Comparison of ENCODE assay signal across 15 cellular contexts in the genomic region with DNA sequence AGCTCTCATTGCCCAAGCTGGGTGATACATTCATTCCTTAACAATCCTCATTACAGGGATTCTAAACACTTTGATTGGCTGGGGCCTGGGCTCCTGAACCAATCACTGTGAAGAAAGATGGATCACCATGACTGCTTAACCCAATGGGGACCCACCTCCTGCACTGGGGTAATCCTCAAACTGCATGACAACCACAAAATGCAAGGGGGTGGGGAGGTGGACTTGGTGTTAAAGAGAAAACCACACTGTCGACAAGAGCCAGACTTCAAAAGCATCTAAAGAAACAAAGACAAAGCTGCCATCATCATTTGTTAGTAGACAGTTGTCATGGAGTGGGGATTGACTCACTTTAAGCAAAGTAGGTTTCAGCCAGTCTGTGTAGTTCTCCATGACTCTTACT.
DNase-seq lines count a peak whose midpoint lies in the region; ATAC-seq and TF ChIP-seq lines count a peak whose summit lies in the region.
"Had no signal": no experiment of that assay in that cellular context is flagged by ENCODE, and none has a peak within 500 bp of the region (broad histone marks: within the 10 kb centered on the region; RNA-seq: fewer than 3 reads in every experiment).

No MANE protein-coding gene starts in this region.

- no peaks in the 10 kb centered on the region for H3K27me3 Mint-ChIP-seq in WTC11 (ENCODE audit: low read depth)
- H3K27me3 Mint-ChIP-seq in neural progenitor cell (ENCODE audit: insufficient read depth, low read depth), result peaks cover 3% of the 10 kb centered on the region
- H3K27me3 Mint-ChIP-seq: CD4-positive, alpha-beta memory T cell had no signal

- no peak overlapping the region for H3K9ac ChIP-seq in neural progenitor cell

- H3K4me1 ChIP-seq in neural progenitor cell (peaks cover 13% of the 10 kb centered on the region), vagina (peaks cover 27% of the 10 kb centered on the region), ascending aorta (peaks cover 0 to 20% of the 10 kb centered on the region in 2 donors)
- H3K4me1 ChIP-seq: A549, BE2C had no signal

- no peak for TF ChIP-seq POLR2A in vagina (IDR thresholded peaks at IDR 0.05)

- no peak overlapping the region for H3K4me3 ChIP-seq in Jurkat, Clone E6-1 (ENCODE audit: low read length)
- H3K4me3 ChIP-seq in neural progenitor cell (no peak overlapping the region), vagina (no peak overlapping the region), ascending aorta (no peak overlapping the region)
- H3K4me3 ChIP-seq: A549 had no signal

- H3K4me3 Mint-ChIP-seq in WTC11 (no peak overlapping the region), neural progenitor cell (no peak overlapping the region)
- H3K4me3 Mint-ChIP-seq: CD4-positive, alpha-beta memory T cell; H9 had no signal

- H3K36me3 Mint-ChIP-seq in WTC11 (no peaks in the 10 kb centered on the region), neural progenitor cell (no peaks in the 10 kb centered on the region)
- H3K36me3 Mint-ChIP-seq: CD4-positive, alpha-beta memory T cell had no signal

- peak overlapping the region; percentile 6 for H2AFZ ChIP-seq in neural progenitor cell (replicated peaks)

- H3K27ac Mint-ChIP-seq in WTC11 (no peak overlapping the region), neural progenitor cell (no peak overlapping the region)
- H3K27ac Mint-ChIP-seq: CD4-positive, alpha-beta memory T cell had no signal

- H3K27ac ChIP-seq in neural progenitor cell, result no peak overlapping the region
- H3K27ac ChIP-seq in vagina, result peak overlapping the region; percentile 69
- no peak overlapping the region for H3K27ac ChIP-seq in ascending aorta
- H3K27ac ChIP-seq: A549, C4-2B had no signal

- TF ChIP-seq CTCF in WTC11 (IDR thresholded peaks at IDR 0.05), result no peak
- no peak for TF ChIP-seq CTCF in neural progenitor cell (IDR thresholded peaks at IDR 0.05)
- TF ChIP-seq CTCF in vagina (IDR thresholded peaks at IDR 0.05), result no peak
- TF ChIP-seq CTCF in ascending aorta (IDR thresholded peaks at IDR 0.05), result no peak

- H4K20me1 ChIP-seq in neural progenitor cell (ENCODE audit: low read depth), result no peaks in the 10 kb centered on the region

- intact Hi-C loops in vagina (cut with DNase I) (no loop called here), ascending aorta (cut with DNase I) (no loop called here)

- peak; percentile 88 for DNase-seq in Jurkat, Clone E6-1 (ENCODE audit: low read depth, low spot score)
- DNase-seq in WTC11 (ENCODE audit: low spot score), result no peak
- no peak for DNase-seq in neural progenitor cell (ENCODE audit: low spot score)
- no peak for DNase-seq in vagina (ENCODE audit: extremely low spot score in 2 of 2)
- DNase-seq in ascending aorta (ENCODE audit: low spot score in 2 of 2), result no peak
- DNase-seq: BE2C; CD4-positive, alpha-beta memory T cell; EL; GOT3; H9 had no signal

- H3K79me2 ChIP-seq in neural progenitor cell (ENCODE audit: low read depth), result no peaks in the 10 kb centered on the region

- CTCF ChIA-PET in WTC11 (lab: Charles Lee), result no interaction called here

- H3K9me3 ChIP-seq in neural progenitor cell (ENCODE audit: low read depth) (no peaks in the 10 kb centered on the region), vagina (no peaks in the 10 kb centered on the region), ascending aorta (no peaks in the 10 kb centered on the region)
- H3K9me3 ChIP-seq: A549, BE2C had no signal

- H3K27me3 ChIP-seq in neural progenitor cell (no peaks in the 10 kb centered on the region), vagina (no peaks in the 10 kb centered on the region), ascending aorta (no peaks in the 10 kb centered on the region)
- H3K27me3 ChIP-seq: BE2C had no signal

- H3F3A ChIP-seq in neural progenitor cell (ENCODE audit: low read depth), result no peaks in the 10 kb centered on the region

- H3K36me3 ChIP-seq in neural progenitor cell, result no peaks in the 10 kb centered on the region
- H3K36me3 ChIP-seq in vagina, result no peaks in the 10 kb centered on the region
- no peaks in the 10 kb centered on the region for H3K36me3 ChIP-seq in ascending aorta
- H3K36me3 ChIP-seq: BE2C had no signal

- no peak overlapping the region for H3K4me2 ChIP-seq in neural progenitor cell
- H3K4me2 ChIP-seq: A549 had no signal

- ATAC-seq in WTC11 (0 out of 2 replicates have a peak, but pooled peaks have one; percentile 24), GM18868 (IDR thresholded peaks at IDR 0.05; ENCODE audit: unreplicated experiment) (no peak), HG03108 (IDR thresholded peaks at IDR 0.05; ENCODE audit: unreplicated experiment) (no peak)
- ATAC-seq: A549, HepG2 had no signal

- peaks cover 3% of the 10 kb centered on the region; the same call in 1 of the 2 replicates for H3K9me3 Mint-ChIP-seq in WTC11
- H3K9me3 Mint-ChIP-seq in neural progenitor cell, result no peaks in the 10 kb centered on the region
- H3K9me3 Mint-ChIP-seq: H9 had no signal

- POLR2A ChIA-PET in WTC11 (lab: Charles Lee), result no interaction called here

- no peaks in the 10 kb centered on the region for H3K4me1 Mint-ChIP-seq in WTC11
- peaks cover 9% of the 10 kb centered on the region for H3K4me1 Mint-ChIP-seq in neural progenitor cell
- H3K4me1 Mint-ChIP-seq: CD4-positive, alpha-beta memory T cell; H9 had no signal

TF ChIP-seq in WTC11, 78 proteins besides CTCF, POLR2A, EP300 and RAD21:
- TF ChIP-seq, protein P1, sequence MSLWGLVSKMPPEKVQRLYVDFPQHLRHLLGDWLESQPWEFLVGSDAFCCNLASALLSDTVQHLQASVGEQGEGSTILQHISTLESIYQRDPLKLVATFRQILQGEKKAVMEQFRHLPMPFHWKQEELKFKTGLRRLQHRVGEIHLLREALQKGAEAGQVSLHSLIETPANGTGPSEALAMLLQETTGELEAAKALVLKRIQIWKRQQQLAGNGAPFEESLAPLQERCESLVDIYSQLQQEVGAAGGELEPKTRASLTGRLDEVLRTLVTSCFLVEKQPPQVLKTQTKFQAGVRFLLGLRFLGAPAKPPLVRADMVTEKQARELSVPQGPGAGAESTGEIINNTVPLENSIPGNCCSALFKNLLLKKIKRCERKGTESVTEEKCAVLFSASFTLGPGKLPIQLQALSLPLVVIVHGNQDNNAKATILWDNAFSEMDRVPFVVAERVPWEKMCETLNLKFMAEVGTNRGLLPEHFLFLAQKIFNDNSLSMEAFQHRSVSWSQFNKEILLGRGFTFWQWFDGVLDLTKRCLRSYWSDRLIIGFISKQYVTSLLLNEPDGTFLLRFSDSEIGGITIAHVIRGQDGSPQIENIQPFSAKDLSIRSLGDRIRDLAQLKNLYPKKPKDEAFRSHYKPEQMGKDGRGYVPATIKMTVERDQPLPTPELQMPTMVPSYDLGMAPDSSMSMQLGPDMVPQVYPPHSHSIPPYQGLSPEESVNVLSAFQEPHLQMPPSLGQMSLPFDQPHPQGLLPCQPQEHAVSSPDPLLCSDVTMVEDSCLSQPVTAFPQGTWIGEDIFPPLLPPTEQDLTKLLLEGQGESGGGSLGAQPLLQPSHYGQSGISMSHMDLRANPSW (CRISPR knock-in tag; conservative IDR thresholded peaks at IDR 0.05; ENCODE audit: low read depth), result no peak
- TF ChIP-seq, protein P2, sequence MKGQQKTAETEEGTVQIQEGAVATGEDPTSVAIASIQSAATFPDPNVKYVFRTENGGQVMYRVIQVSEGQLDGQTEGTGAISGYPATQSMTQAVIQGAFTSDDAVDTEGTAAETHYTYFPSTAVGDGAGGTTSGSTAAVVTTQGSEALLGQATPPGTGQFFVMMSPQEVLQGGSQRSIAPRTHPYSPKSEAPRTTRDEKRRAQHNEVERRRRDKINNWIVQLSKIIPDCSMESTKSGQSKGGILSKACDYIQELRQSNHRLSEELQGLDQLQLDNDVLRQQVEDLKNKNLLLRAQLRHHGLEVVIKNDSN (CRISPR knock-in tag; IDR thresholded peaks at IDR 0.05), result no peak
- no peak for TF ChIP-seq USF2 (CRISPR knock-in tag; IDR thresholded peaks at IDR 0.05)
- no peak for TF ChIP-seq PRRX2 (CRISPR knock-in tag; IDR thresholded peaks at IDR 0.05)
- TF ChIP-seq, protein P3, sequence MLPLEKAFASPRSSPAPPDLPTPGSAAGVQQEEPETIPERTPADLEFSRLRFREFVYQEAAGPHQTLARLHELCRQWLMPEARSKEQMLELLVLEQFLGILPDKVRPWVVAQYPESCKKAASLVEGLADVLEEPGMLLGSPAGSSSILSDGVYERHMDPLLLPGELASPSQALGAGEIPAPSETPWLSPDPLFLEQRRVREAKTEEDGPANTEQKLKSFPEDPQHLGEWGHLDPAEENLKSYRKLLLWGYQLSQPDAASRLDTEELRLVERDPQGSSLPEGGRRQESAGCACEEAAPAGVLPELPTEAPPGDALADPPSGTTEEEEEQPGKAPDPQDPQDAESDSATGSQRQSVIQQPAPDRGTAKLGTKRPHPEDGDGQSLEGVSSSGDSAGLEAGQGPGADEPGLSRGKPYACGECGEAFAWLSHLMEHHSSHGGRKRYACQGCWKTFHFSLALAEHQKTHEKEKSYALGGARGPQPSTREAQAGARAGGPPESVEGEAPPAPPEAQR (CRISPR knock-in tag; IDR thresholded peaks at IDR 0.05), result no peak
- TF ChIP-seq JAZF1 (CRISPR knock-in tag; IDR thresholded peaks at IDR 0.05), result no peak
- TF ChIP-seq, protein P4, sequence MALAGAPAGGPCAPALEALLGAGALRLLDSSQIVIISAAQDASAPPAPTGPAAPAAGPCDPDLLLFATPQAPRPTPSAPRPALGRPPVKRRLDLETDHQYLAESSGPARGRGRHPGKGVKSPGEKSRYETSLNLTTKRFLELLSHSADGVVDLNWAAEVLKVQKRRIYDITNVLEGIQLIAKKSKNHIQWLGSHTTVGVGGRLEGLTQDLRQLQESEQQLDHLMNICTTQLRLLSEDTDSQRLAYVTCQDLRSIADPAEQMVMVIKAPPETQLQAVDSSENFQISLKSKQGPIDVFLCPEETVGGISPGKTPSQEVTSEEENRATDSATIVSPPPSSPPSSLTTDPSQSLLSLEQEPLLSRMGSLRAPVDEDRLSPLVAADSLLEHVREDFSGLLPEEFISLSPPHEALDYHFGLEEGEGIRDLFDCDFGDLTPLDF (CRISPR knock-in tag; IDR thresholded peaks at IDR 0.05), result no peak
- no peak for TF ChIP-seq ATF3 (CRISPR knock-in tag; conservative IDR thresholded peaks at IDR 0.05)
- no peak for TF ChIP-seq ZNF121 (CRISPR knock-in tag; IDR thresholded peaks at IDR 0.05)
